7 cellular contexts compared by ENCODE assay signal in the genomic region with DNA sequence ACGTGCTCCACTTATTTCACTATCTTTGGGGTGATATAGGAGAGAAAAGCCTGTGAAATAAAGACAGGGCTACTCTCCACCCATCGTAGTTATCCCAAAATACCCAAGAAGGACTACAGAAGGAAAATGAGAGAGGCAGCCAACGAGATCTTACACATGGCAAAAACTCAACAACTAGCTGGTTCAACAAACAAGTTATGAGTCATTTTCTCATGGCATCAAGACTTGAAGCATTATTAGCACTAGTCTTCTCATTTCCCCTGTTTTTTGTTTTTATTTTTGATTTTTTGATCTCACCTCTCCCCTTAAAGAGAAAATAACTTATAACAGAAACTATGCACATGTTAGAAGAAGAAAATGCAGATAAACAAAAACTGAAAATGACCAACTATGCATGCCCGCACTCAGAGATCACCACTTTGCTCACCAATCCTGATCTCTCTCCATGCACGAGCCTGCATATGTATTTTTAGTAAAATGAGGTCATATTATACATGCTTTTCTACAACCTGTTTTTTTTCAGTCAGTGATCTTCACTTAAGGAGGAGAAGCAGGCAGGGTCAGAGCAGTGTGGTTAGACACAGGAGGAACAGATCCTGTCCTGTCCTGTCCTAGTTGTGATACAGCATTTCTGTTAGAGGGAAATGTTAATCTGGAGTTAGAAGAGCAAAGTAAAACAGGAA. TPM values are rescaled to one million over a fixed set of nuclear protein-coding genes. Genes with fewer than 3 reads are reported as not detected.
DNase-seq lines count a peak whose midpoint lies in the region; ATAC-seq, FAIRE-seq and TF ChIP-seq lines count a peak whose summit lies in the region.

No MANE protein-coding gene starts in this region.

- no peak overlapping the region for H2AFZ ChIP-seq in OCI-LY3 (ENCODE audit: low read depth, low read length)
- H2AFZ ChIP-seq in fibroblast of lung (ENCODE audit: low read length) = no peak overlapping the region

- H3K4me3 ChIP-seq in OCI-LY3 (ENCODE audit: low read length) = peak overlapping the region; percentile 47
- no peak overlapping the region for H3K4me3 ChIP-seq in fibroblast of lung (replicated peaks in 1 of 4; ENCODE audit: control extremely low read depth in 1 of 4, insufficient read depth in 1 of 4, low read depth in 3 of 4, low read length in 4 of 4)
- no peak overlapping the region for H3K4me3 ChIP-seq in stomach
- H3K4me3 ChIP-seq in adrenal gland = no peak overlapping the region

- FAIRE-seq in HTR-8/SVneo (lab: Jason Lieb, UNC) = no peak

- H3K4me2 ChIP-seq in OCI-LY3 (ENCODE audit: low read length) (peak overlapping the region; percentile 73), fibroblast of lung (ENCODE audit: extremely low read depth, insufficient read depth, low read length) (no peak overlapping the region)

- H3K9me3 ChIP-seq in OCI-LY3 (ENCODE audit: insufficient read depth, low read length) (peaks cover 6% of the 10 kb centered on the region; the same call in 1 of the 2 replicates), fibroblast of lung (ENCODE audit: control insufficient read depth, insufficient read depth, low read depth, low read length) (no peaks in the 10 kb centered on the region), stomach (no peaks in the 10 kb centered on the region), adrenal gland (replicated peaks in 1 of 3) (no peaks in the 10 kb centered on the region)

- no peaks in the 10 kb centered on the region for H3K79me2 ChIP-seq in OCI-LY3 (ENCODE audit: low read length)
- no peaks in the 10 kb centered on the region for H3K79me2 ChIP-seq in fibroblast of lung (ENCODE audit: control insufficient read depth, insufficient read depth, low read length)

- H3K9ac ChIP-seq in OCI-LY3 (ENCODE audit: low read length) (no peak overlapping the region), fibroblast of lung (ENCODE audit: insufficient read depth, low read length) (no peak overlapping the region)

- H3K4me1 ChIP-seq in OCI-LY3 (ENCODE audit: low read length) (peaks cover 49% of the 10 kb centered on the region), fibroblast of lung (ENCODE audit: control insufficient read depth, extremely low read depth, insufficient read depth, low read length) (peaks cover 6% of the 10 kb centered on the region), stomach (peaks cover 46 to 85% (median 66%) of the 10 kb centered on the region in 4 donors), adrenal gland (replicated peaks in 1 of 2) (peaks cover 6 to 45% of the 10 kb centered on the region in 2 donors)

- H3K27ac ChIP-seq in OCI-LY3 (ENCODE audit: low read length) (no peak overlapping the region), fibroblast of lung (ENCODE audit: insufficient read depth, low read length) (no peak overlapping the region), stomach (peak overlapping the region; percentile 66 to 88 (median 76)), adrenal gland (peak overlapping the region in 2 of 5 donors; percentile 48 to 57)

- H4K20me1 ChIP-seq in OCI-LY3 (ENCODE audit: insufficient read depth, low read length) = peaks cover 10% of the 10 kb centered on the region; the same call in 1 of the 2 replicates
- H4K20me1 ChIP-seq in fibroblast of lung (ENCODE audit: control insufficient read depth, extremely low read depth, insufficient read depth, low read length) = no peaks in the 10 kb centered on the region

- no peak for TF ChIP-seq EP300 in stomach (IDR thresholded peaks at IDR 0.05)

- no peaks in the 10 kb centered on the region for H3K36me3 ChIP-seq in OCI-LY3 (replicated peaks; ENCODE audit: low read depth, low read length)
- no peaks in the 10 kb centered on the region for H3K36me3 ChIP-seq in fibroblast of lung (ENCODE audit: control insufficient read depth, insufficient read depth, low read length)
- H3K36me3 ChIP-seq in stomach = no peaks in the 10 kb centered on the region
- no peaks in the 10 kb centered on the region for H3K36me3 ChIP-seq in adrenal gland (replicated peaks in 1 of 2)

- TF ChIP-seq CTCF in OCI-LY3 (IDR thresholded peaks at IDR 0.05; ENCODE audit: low read depth, low read length) = no peak
- TF ChIP-seq CTCF in fibroblast of lung (conservative IDR thresholded peaks at IDR 0.05 in 1 of 2, IDR thresholded peaks at IDR 0.05 in 1 of 2; ENCODE audit: low read depth in 1 of 2, low read length in 2 of 2) = no peak
- no peak for TF ChIP-seq CTCF in stomach (IDR thresholded peaks at IDR 0.05)
- TF ChIP-seq CTCF in adrenal gland (IDR thresholded peaks at IDR 0.05) = no peak

- WGBS in stomach, 5 donors = 50 to 64% (median 53%) methylated on average over 5 of the region's 5 CpGs
- 59 to 66% (median 61%) methylated on average over 5 of the region's 5 CpGs for WGBS in adrenal gland, 4 donors

- TF ChIP-seq POLR2A in stomach (IDR thresholded peaks at IDR 0.05) (no peak), adrenal gland (IDR thresholded peaks at IDR 0.05) (no peak)

- DNase-seq in fibroblast of lung (ENCODE audit: low read depth in 2 of 2) (peak; percentile 15 to 33), stomach (no peak), HTR-8/SVneo (ENCODE audit: insufficient read length, low spot score) (no peak), adrenal gland (no peak)

- intact Hi-C loops in stomach (cut with DNase I; ENCODE audit: low total_unique reads) = no loop called here
- intact Hi-C loops in adrenal gland (cut with DNase I) = no loop called here

- H3K27me3 ChIP-seq in OCI-LY3 (ENCODE audit: low read depth, low read length) = no peaks in the 10 kb centered on the region
- H3K27me3 ChIP-seq in fibroblast of lung (ENCODE audit: control insufficient read depth, insufficient read depth, low read length) = no peaks in the 10 kb centered on the region
- no peaks in the 10 kb centered on the region for H3K27me3 ChIP-seq in stomach
- H3K27me3 ChIP-seq in adrenal gland = no peaks in the 10 kb centered on the region

- peak; percentile 41 for ATAC-seq in GM21360 (IDR thresholded peaks at IDR 0.05; ENCODE audit: unreplicated experiment)
- ATAC-seq in HG02642 (IDR thresholded peaks at IDR 0.05; ENCODE audit: poor library complexity, unreplicated experiment) = no peak

RNA-seq across cellular contexts. Expression of a gene that starts 22.8 kb away (rescaled TPM):
- total RNA-seq in fibroblast of lung (1.0 and 3.3 TPM in 2 replicates), stomach (10 to 100 TPM in 2 of 5 donors, 1 to 10 TPM in 2, under 1 TPM in 1; 0.58 to 39.7 (median 6.7) TPM), adrenal gland (10 to 100 TPM in 6 of 8 donors, 1 to 10 TPM in 2; 7.9 to 16.3 (median 11.6) TPM)
- polyA plus RNA-seq in fibroblast of lung (2.3 and 2.4 TPM in 2 replicates), stomach (1 to 10 TPM; 5.3 to 7.0 (median 5.6) TPM), adrenal gland (1 to 10 TPM; 4.6 to 9.6 (median 6.0) TPM)
- polyA plus RNA-seq in fibroblast of lung (2012) = 1.8 and 2.6 TPM in 2 replicates
- polyA minus RNA-seq in fibroblast of lung (ENCODE audit: low replicate concordance) = 2.6 and 11.3 TPM in 2 replicates

RNA-seq across cellular contexts. Expression of a gene that starts 33.4 kb away (rescaled TPM):
- total RNA-seq in fibroblast of lung (36.2 and 36.3 TPM in 2 replicates), stomach (10 to 100 TPM; 36.2 to 59.8 (median 48.1) TPM), adrenal gland (10 to 100 TPM; 20.9 to 87.9 (median 36.3) TPM)
- polyA plus RNA-seq in fibroblast of lung (56.9 and 68.2 TPM in 2 replicates), stomach (10 to 100 TPM; 26.3 to 36.2 (median 34.2) TPM), adrenal gland (10 to 100 TPM; 41.6 to 87.2 (median 45.9) TPM)
- polyA plus RNA-seq in fibroblast of lung (2012) = 53.0 and 71.5 TPM in 2 replicates
- 141 and 161 TPM in 2 replicates for polyA minus RNA-seq in fibroblast of lung (ENCODE audit: low replicate concordance)

RNA-seq across cellular contexts. Expression of a gene that starts 47.3 kb away (rescaled TPM):
- 30.3 and 35.5 TPM in 2 replicates for total RNA-seq in fibroblast of lung
- 25.6 and 34.2 TPM in 2 replicates for polyA plus RNA-seq in fibroblast of lung
- 18.1 and 24.6 TPM in 2 replicates for polyA plus RNA-seq in fibroblast of lung (2012)
- polyA minus RNA-seq in fibroblast of lung (ENCODE audit: low replicate concordance) = 23.9 and 60.0 TPM in 2 replicates
- total RNA-seq in stomach = 10 to 100 TPM in 4 of 5 donors, 1 to 10 TPM in 1; 9.3 to 92.4 (median 31.2) TPM
- polyA plus RNA-seq in stomach = 10 to 100 TPM in 1 of 3 donors, 1 to 10 TPM in 2; 5.0 to 12.7 (median 9.0) TPM
- 10 to 100 TPM; 27.5 to 54.7 (median 43.5) TPM for total RNA-seq in adrenal gland
- 10 to 100 TPM in 1 of 3 donors, 1 to 10 TPM in 2; 5.2 to 32.5 (median 5.9) TPM for polyA plus RNA-seq in adrenal gland

Comparison
In these comparisons a context has a peak if more than half of its experiments do, and no peak if none do; other contexts are left out.
1. H3K27ac ChIP-seq: peak in stomach (5 of 5); none in OCI-LY3 (single experiment) and fibroblast of lung (single experiment).
2. DNase-seq: peak in fibroblast of lung (2 of 2); none in stomach (single experiment), HTR-8/SVneo (single experiment) and adrenal gland (0 of 7).